8 cellular contexts compared by ENCODE assay signal in the genomic region with DNA sequence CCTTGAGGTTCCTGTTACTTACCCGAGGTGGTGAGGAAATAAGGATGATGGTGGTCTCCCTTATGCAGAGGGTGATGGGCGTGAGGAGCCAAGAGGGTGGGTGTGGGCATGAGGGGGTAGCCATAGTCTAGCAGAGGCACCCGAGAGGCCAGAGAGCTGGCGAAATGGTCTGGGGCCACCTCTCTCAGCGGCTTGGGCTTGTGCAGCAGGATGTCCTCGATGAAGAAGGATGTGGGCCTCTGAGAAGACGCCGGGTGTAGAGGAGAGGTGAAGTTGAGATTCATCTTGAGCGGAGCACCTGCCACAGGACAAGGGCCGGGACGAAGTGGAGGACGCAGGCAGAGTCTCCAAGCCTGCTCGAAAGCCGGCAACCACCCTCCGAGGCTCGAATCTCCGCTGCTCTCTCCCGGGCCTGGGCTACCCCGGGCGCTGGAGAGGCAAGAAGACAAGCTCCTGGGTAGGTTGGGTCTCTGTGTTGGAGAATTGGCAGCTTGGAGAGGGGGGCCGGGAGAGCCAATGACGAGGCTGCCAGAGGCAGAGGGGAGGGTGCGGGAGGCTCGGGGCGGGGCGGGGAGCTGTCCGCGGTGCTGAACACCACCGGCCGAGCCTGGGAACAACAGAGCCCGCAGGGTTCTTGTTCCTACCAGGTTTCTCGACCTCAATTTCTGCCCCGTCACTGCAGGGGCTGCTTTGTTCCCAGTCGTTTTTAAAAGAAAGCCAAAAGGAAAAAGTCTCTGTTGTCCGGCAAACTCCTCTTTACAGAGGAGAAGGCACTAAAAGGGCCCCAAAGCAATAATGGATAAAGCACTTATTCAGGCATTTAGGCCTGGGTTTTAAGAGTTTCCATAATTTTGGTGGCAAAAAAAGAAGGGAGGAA. TPM values are rescaled to one million over a fixed set of nuclear protein-coding genes. Genes with fewer than 3 reads are reported as not detected.
DNase-seq lines count a peak whose midpoint lies in the region; ATAC-seq and TF ChIP-seq lines count a peak whose summit lies in the region.

A gene (minus strand): TSS at position 447 of the 877 bp plus-strand sequence. CDS start 163 bp downstream, at position 284.

- H3K9me3 Mint-ChIP-seq in CD4-positive, CD25-positive, alpha-beta regulatory T cell, result peaks cover 0 to 12% (median 0%) of the 10 kb centered on the region in 7 donors
- H3K9me3 Mint-ChIP-seq in IgD-negative memory B cell (peaks cover 0 to 8% (median 2%) of the 10 kb centered on the region in 3 donors), WTC11 (no peaks in the 10 kb centered on the region), mesothelial cell of epicardium (no peaks in the 10 kb centered on the region)
- H3K9me3 Mint-ChIP-seq in stimulated activated naive CD8-positive, alpha-beta T cell treated with anti-CD3 and anti-CD28 coated beads, Interleukin-15, amount 100 ng/mL, for 72 hours, result no peaks in the 10 kb centered on the region

- no peaks in the 10 kb centered on the region for H3K36me3 Mint-ChIP-seq in CD4-positive, CD25-positive, alpha-beta regulatory T cell
- H3K36me3 Mint-ChIP-seq in IgD-negative memory B cell (peaks cover 4% of the 10 kb centered on the region), WTC11 (peaks cover 5% of the 10 kb centered on the region), mesothelial cell of epicardium (peaks cover 3% of the 10 kb centered on the region)

- DNase-seq in CD4-positive, CD25-positive, alpha-beta regulatory T cell, result peak in 2 of 3 donors; percentile 8 to 28
- DNase-seq in WTC11 (ENCODE audit: low spot score), result peak; percentile 95
- peak; percentile 60 for DNase-seq in dermis blood vessel endothelial cell
- DNase-seq in mesothelial cell of epicardium (ENCODE audit: low spot score in 2 of 2, unreplicated experiment in 2 of 2), result peak; percentile 71 to 87
- peak; percentile 44 to 56 for DNase-seq in stimulated activated naive CD8-positive, alpha-beta T cell treated with anti-CD3 and anti-CD28 coated beads, Interleukin-15, amount 100 ng/mL, for 72 hours
- DNase-seq in NK-92 treated with Interleukin-12 subunit alpha and Interleukin-12 subunit beta, amount 100 ng/mL, for 24 hours (lab: John Stamatoyannopoulos, UW), result no peak
- no peak for DNase-seq in HCEC 1CT

- peaks cover 7 to 55% (median 15%) of the 10 kb centered on the region in 4 donors for H3K4me1 Mint-ChIP-seq in CD4-positive, CD25-positive, alpha-beta regulatory T cell
- H3K4me1 Mint-ChIP-seq in IgD-negative memory B cell (peaks cover 7 to 13% (median 9%) of the 10 kb centered on the region in 3 donors), WTC11 (peaks cover 51% of the 10 kb centered on the region), mesothelial cell of epicardium (peaks cover 14% of the 10 kb centered on the region)
- H3K4me1 Mint-ChIP-seq in stimulated activated naive CD8-positive, alpha-beta T cell treated with anti-CD3 and anti-CD28 coated beads, Interleukin-15, amount 100 ng/mL, for 72 hours, result peaks cover 53% of the 10 kb centered on the region

- no peak within 1 kb of the TSS for H3K27ac ChIP-seq in CD4-positive, CD25-positive, alpha-beta regulatory T cell (ENCODE audit: insufficient read depth, low read length, poor library complexity, severe bottlenecking)

- peaks cover 49% of the 10 kb centered on the region for H3K27me3 ChIP-seq in CD4-positive, CD25-positive, alpha-beta regulatory T cell (ENCODE audit: control insufficient read depth, insufficient read depth, low read length)

- peaks cover 95% of the 10 kb centered on the region for H3K27me3 Mint-ChIP-seq in CD4-positive, CD25-positive, alpha-beta regulatory T cell
- H3K27me3 Mint-ChIP-seq in IgD-negative memory B cell, result peaks cover 90% of the 10 kb centered on the region
- H3K27me3 Mint-ChIP-seq in WTC11 (ENCODE audit: low read depth), result peaks cover 100% of the 10 kb centered on the region
- H3K27me3 Mint-ChIP-seq in mesothelial cell of epicardium (ENCODE audit: low read depth), result peaks cover 99% of the 10 kb centered on the region
- peaks cover 100% of the 10 kb centered on the region for H3K27me3 Mint-ChIP-seq in stimulated activated naive CD8-positive, alpha-beta T cell treated with anti-CD3 and anti-CD28 coated beads, Interleukin-15, amount 100 ng/mL, for 72 hours

- no peaks in the 10 kb centered on the region for H3K9me3 ChIP-seq in CD4-positive, CD25-positive, alpha-beta regulatory T cell (ENCODE audit: control insufficient read depth in 2 of 2, low read length in 2 of 2)

- peak within 1 kb of the TSS in 2 of 4 donors; percentile 35 to 74 for H3K4me3 Mint-ChIP-seq in CD4-positive, CD25-positive, alpha-beta regulatory T cell
- H3K4me3 Mint-ChIP-seq in IgD-negative memory B cell (peak within 1 kb of the TSS in 2 of 4 donors; percentile 49 to 60), WTC11 (peak within 1 kb of the TSS; percentile 47), mesothelial cell of epicardium (no peak within 1 kb of the TSS)
- H3K4me3 Mint-ChIP-seq in stimulated activated naive CD8-positive, alpha-beta T cell treated with anti-CD3 and anti-CD28 coated beads, Interleukin-15, amount 100 ng/mL, for 72 hours, result peak within 1 kb of the TSS in 1 of 2 donors; percentile 44

- H3K4me3 ChIP-seq in CD4-positive, CD25-positive, alpha-beta regulatory T cell (ENCODE audit: low read depth, low read length), result no peak within 1 kb of the TSS

- no peak within 1 kb of the TSS for H3K27ac Mint-ChIP-seq in CD4-positive, CD25-positive, alpha-beta regulatory T cell
- H3K27ac Mint-ChIP-seq in IgD-negative memory B cell (peak within 1 kb of the TSS; percentile 43 to 71 (median 65)), WTC11 (no peak within 1 kb of the TSS), mesothelial cell of epicardium (no peak within 1 kb of the TSS)
- H3K27ac Mint-ChIP-seq in stimulated activated naive CD8-positive, alpha-beta T cell treated with anti-CD3 and anti-CD28 coated beads, Interleukin-15, amount 100 ng/mL, for 72 hours, result no peak within 1 kb of the TSS

- ATAC-seq in CD4-positive, CD25-positive, alpha-beta regulatory T cell (ENCODE audit: low read depth in 2 of 2), result peak in 1 of 2 donors; percentile 45
- ATAC-seq in WTC11, result peak; percentile 80
- peak; percentile 61 for ATAC-seq in stimulated activated naive CD8-positive, alpha-beta T cell treated with anti-CD3 and anti-CD28 coated beads, Interleukin-15, amount 100 ng/mL, for 72 hours

- H3K36me3 ChIP-seq in CD4-positive, CD25-positive, alpha-beta regulatory T cell (ENCODE audit: control insufficient read depth, insufficient read depth, low read length), result no peaks in the 10 kb centered on the region

- POLR2A ChIA-PET in WTC11 (lab: Charles Lee), result interaction anchor here (0.5 to 1.3 kb wide), 2 partner anchors 18 to 39 kb away, joined by 3 read pairs; no protein-coding TSS in a partner anchor

- H3K4me1 ChIP-seq in CD4-positive, CD25-positive, alpha-beta regulatory T cell (ENCODE audit: control insufficient read depth, insufficient read depth, low read length, poor library complexity, severe bottlenecking), result peaks cover 22% of the 10 kb centered on the region

- TF ChIP-seq CTCF in WTC11 (IDR thresholded peaks at IDR 0.05), result no peak
- TF ChIP-seq CTCF in mesothelial cell of epicardium (IDR thresholded peaks at IDR 0.05; ENCODE audit: unreplicated experiment), result no peak

- CTCF ChIA-PET in WTC11 (lab: Charles Lee), result interaction anchor here (0.6 to 4.2 kb wide), 8 partner anchors 39 to 280 kb away, joined by 3 to 38 read pairs (median 4); no protein-coding TSS in a partner anchor

TF ChIP-seq in WTC11, 78 proteins besides CTCF, POLR2A, EP300 and RAD21 (continues in another document):
- no peak for TF ChIP-seq ZNF416 (CRISPR knock-in tag; IDR thresholded peaks at IDR 0.05)
- no peak for TF ChIP-seq ZNF396 (CRISPR knock-in tag; IDR thresholded peaks at IDR 0.05; ENCODE audit: borderline replicate concordance)
- TF ChIP-seq SP1 (CRISPR knock-in tag; conservative IDR thresholded peaks at IDR 0.05), result peak; percentile 56; the same call in 1 of the 2 replicates
- peak; percentile 51; the same call in 1 of the 2 replicates for TF ChIP-seq ESRRA (CRISPR knock-in tag; IDR thresholded peaks at IDR 0.05; ENCODE audit: borderline replicate concordance)
- TF ChIP-seq, protein P1, sequence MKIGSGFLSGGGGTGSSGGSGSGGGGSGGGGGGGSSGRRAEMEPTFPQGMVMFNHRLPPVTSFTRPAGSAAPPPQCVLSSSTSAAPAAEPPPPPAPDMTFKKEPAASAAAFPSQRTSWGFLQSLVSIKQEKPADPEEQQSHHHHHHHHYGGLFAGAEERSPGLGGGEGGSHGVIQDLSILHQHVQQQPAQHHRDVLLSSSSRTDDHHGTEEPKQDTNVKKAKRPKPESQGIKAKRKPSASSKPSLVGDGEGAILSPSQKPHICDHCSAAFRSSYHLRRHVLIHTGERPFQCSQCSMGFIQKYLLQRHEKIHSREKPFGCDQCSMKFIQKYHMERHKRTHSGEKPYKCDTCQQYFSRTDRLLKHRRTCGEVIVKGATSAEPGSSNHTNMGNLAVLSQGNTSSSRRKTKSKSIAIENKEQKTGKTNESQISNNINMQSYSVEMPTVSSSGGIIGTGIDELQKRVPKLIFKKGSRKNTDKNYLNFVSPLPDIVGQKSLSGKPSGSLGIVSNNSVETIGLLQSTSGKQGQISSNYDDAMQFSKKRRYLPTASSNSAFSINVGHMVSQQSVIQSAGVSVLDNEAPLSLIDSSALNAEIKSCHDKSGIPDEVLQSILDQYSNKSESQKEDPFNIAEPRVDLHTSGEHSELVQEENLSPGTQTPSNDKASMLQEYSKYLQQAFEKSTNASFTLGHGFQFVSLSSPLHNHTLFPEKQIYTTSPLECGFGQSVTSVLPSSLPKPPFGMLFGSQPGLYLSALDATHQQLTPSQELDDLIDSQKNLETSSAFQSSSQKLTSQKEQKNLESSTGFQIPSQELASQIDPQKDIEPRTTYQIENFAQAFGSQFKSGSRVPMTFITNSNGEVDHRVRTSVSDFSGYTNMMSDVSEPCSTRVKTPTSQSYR (CRISPR knock-in tag; IDR thresholded peaks at IDR 0.05), result no peak
- TF ChIP-seq TEAD1 (CRISPR knock-in tag; IDR thresholded peaks at IDR 0.05), result peak; percentile 48; the same call in 1 of the 2 replicates
- no peak for TF ChIP-seq CREB1 (CRISPR knock-in tag; IDR thresholded peaks at IDR 0.05)

RNA-seq across cellular contexts. Expression of the gene that starts here (rescaled TPM):
- total RNA-seq in CD4-positive, CD25-positive, alpha-beta regulatory T cell, result not detected
- polyA plus RNA-seq in CD4-positive, CD25-positive, alpha-beta regulatory T cell, result not detected
- not detected for polyA plus RNA-seq in IgD-negative memory B cell
- total RNA-seq in WTC11 (2021) (not detected in 3 replicates), dermis blood vessel endothelial cell (not detected in 2 replicates), mesothelial cell of epicardium (not detected in 3 replicates)

Comparison
In these comparisons a context has a peak if more than half of its experiments do, and no peak if none do; other contexts are left out.
1. Peak in DNase-seq in CD4-positive, CD25-positive, alpha-beta regulatory T cell; RNA of the gene not detected or under 1 TPM.
2. Peak in DNase-seq and ATAC-seq in WTC11; RNA of the gene not detected or under 1 TPM.
3. Peak in DNase-seq in dermis blood vessel endothelial cell; RNA of the gene not detected or under 1 TPM.
4. Peak in DNase-seq in mesothelial cell of epicardium; RNA of the gene not detected or under 1 TPM.
5. DNase-seq: peak in stimulated activated naive CD8-positive, alpha-beta T cell treated with anti-CD3 and anti-CD28 coated beads, Interleukin-15, amount 100 ng/mL, for 72 hours (2 of 2); none in NK-92 treated with Interleukin-12 subunit alpha and Interleukin-12 subunit beta, amount 100 ng/mL, for 24 hours (single experiment) and HCEC 1CT (single experiment).
6. H3K27ac Mint-ChIP-seq: peak in IgD-negative memory B cell (3 of 3); none in CD4-positive, CD25-positive, alpha-beta regulatory T cell (0 of 3), WTC11 (single experiment), mesothelial cell of epicardium (single experiment) and stimulated activated naive CD8-positive, alpha-beta T cell treated with anti-CD3 and anti-CD28 coated beads, Interleukin-15, amount 100 ng/mL, for 72 hours (0 of 2).